ENCODE assay signal across 10 cellular contexts in the genomic region with DNA sequence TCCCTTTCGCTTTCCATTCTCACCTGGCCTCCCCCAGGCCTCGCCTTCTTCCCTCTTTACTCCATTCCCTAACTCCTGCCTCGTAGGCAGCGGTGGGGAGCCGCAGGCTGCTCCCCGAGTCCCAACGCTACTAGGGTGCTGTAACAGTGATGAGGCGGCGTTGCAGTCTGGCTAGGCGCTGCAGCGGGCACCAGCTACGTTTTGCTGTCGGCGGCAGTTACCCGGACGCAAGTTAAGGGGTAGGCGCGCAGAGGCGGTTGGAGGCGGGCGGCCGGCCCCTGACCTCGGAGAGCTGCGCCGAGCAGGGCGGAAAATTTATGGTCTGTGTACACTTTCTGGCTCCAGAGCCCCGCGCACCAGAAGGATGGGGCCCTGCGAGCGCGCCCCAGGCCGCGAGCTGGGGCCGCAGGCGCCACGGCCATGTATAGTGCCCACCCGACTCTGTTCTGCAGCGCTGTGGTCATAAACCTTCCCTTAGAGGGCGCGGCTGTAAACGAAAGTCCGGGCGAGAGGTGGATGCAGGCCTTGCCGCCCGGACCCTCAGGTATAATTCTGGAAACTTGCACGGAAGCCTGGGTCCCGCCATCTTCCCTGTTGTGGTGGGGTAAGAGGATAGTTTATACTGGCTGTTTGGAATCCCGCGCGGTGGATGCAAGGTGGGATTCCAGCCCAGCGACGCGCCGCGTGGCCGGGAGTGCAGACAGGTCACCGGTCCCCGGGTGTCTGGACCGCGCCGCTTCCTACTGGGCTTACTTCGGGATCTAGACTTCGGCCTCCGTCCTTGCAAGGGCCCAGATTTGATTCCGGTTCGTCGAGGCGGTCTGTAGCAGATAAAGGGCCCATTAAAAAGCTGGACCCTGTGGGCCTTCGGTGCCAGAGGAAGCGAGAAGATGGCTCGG. TPM values are rescaled to one million over a fixed set of nuclear protein-coding genes. Genes with fewer than 3 reads are reported as not detected.
DNase-seq lines count a peak whose midpoint lies in the region; ATAC-seq, FAIRE-seq and TF ChIP-seq lines count a peak whose summit lies in the region.
"Had no signal": no experiment of that assay in that cellular context is flagged by ENCODE, and none has a peak within 500 bp of the region (broad histone marks: within the 10 kb centered on the region; RNA-seq: fewer than 3 reads in every experiment).

No MANE protein-coding gene starts in this region.

- no peak overlapping the region for H3K27ac Mint-ChIP-seq in IgD-negative memory B cell
- peak overlapping the region; percentile 25 for H3K27ac Mint-ChIP-seq in stimulated activated naive B cell treated with anti-CD40 and anti-IgM and Interleukin-4, amounts not matched to agents 10 μg/mL and 1 μg/mL and 100 μg/mL, for 72 hours

- H3K9me3 Mint-ChIP-seq in IgD-negative memory B cell: peaks cover 0 to 4% (median 3%) of the 10 kb centered on the region in 3 donors
- peaks cover 0 to 2% of the 10 kb centered on the region in 2 donors for H3K9me3 Mint-ChIP-seq in stimulated activated naive B cell treated with anti-CD40 and anti-IgM and Interleukin-4, amounts not matched to agents 10 μg/mL and 1 μg/mL and 100 μg/mL, for 72 hours

- H3K27me3 ChIP-seq in endothelial cell of umbilical vein (ENCODE audit: control insufficient read depth in 2 of 2, insufficient read depth in 2 of 2, low read length in 2 of 2) (peaks cover 72 to 73% of the 10 kb centered on the region in 2 experiments), lung (ENCODE audit: control insufficient read depth, insufficient read depth) (no peaks in the 10 kb centered on the region)

- TF ChIP-seq POLR2A in endothelial cell of umbilical vein (IDR thresholded peaks at IDR 0.05; ENCODE audit: low read depth, low read length): no peak

- H3K9me1 ChIP-seq in endothelial cell of umbilical vein (replicated peaks; ENCODE audit: control insufficient read depth, extremely low read depth, insufficient read depth, low read length): no peaks in the 10 kb centered on the region

- no peaks in the 10 kb centered on the region for H3K36me3 ChIP-seq in endothelial cell of umbilical vein (ENCODE audit: control insufficient read depth in 2 of 2, extremely low read depth in 1 of 2, insufficient read depth in 2 of 2, low read length in 2 of 2)
- no peaks in the 10 kb centered on the region for H3K36me3 ChIP-seq in lung (ENCODE audit: control insufficient read depth in 2 of 2, insufficient read depth in 2 of 2, low read length in 2 of 2)
- H3K36me3 ChIP-seq: WERI-Rb-1 had no signal

- intact Hi-C loops in endothelial cell of umbilical vein (cut with micrococcal nuclease): loop anchor here (5.0 kb wide), 2 partner anchors 308 to 848 kb away; partner anchors contain the start of gene DUSP10

- peak overlapping the region; percentile 22 to 44 (median 39) for H3K4me3 ChIP-seq in endothelial cell of umbilical vein (replicated peaks in 1 of 3; ENCODE audit: insufficient read depth in 1 of 3, low read depth in 1 of 3, low read length in 3 of 3)
- H3K4me3 ChIP-seq in lung: no peak overlapping the region

- TF ChIP-seq CTCF in endothelial cell of umbilical vein (IDR thresholded peaks at IDR 0.05; ENCODE audit: extremely low read depth in 1 of 2, insufficient read depth in 1 of 2, low read depth in 1 of 2, low read length in 2 of 2) (no peak), lung (IDR thresholded peaks at IDR 0.05; ENCODE audit: control extremely low read depth, extremely low read depth) (no peak)

- dilution Hi-C loops in endothelial cell of umbilical vein (cut with MboI; ENCODE audit: extremely low pct_ligation_motif_present, low sequenced_read_pairs): no loop called here

- peaks cover 45% of the 10 kb centered on the region for H3K27me3 Mint-ChIP-seq in IgD-negative memory B cell
- H3K27me3 Mint-ChIP-seq in stimulated activated naive B cell treated with anti-CD40 and anti-IgM and Interleukin-4, amounts not matched to agents 10 μg/mL and 1 μg/mL and 100 μg/mL, for 72 hours: peaks cover 50 to 63% of the 10 kb centered on the region in 2 donors

- no peaks in the 10 kb centered on the region for H3K79me2 ChIP-seq in endothelial cell of umbilical vein (ENCODE audit: control insufficient read depth, insufficient read depth, low read length)

- ATAC-seq in lung (ENCODE audit: insufficient read depth, low FRiP score) (peak; percentile 48), GM18519 (IDR thresholded peaks at IDR 0.05; ENCODE audit: low FRiP score, unreplicated experiment) (no peak), HG02852 (IDR thresholded peaks at IDR 0.05; ENCODE audit: unreplicated experiment) (no peak), GM21526 (IDR thresholded peaks at IDR 0.05; ENCODE audit: low FRiP score, unreplicated experiment) (no peak)
- ATAC-seq in stimulated activated naive B cell treated with anti-CD40 and anti-IgM and Interleukin-4, amounts not matched to agents 10 μg/mL and 1 μg/mL and 100 μg/mL, for 72 hours (replicated peaks): peak; percentile 76 to 79

- 30 to 31% methylated on average over 71 of the region's 71 CpGs for WGBS in lung, 2 donors

- BruUV-seq in endothelial cell of umbilical vein (replicated peaks; lab: Mats Ljungman, UMichigan): no TSS peak

- H3K9me3 ChIP-seq in endothelial cell of umbilical vein (replicated peaks; ENCODE audit: control insufficient read depth, insufficient read depth, low read length) (no peaks in the 10 kb centered on the region), lung (ENCODE audit: control insufficient read depth in 2 of 2, insufficient read depth in 1 of 2, low read length in 1 of 2) (peaks cover 0 to 20% of the 10 kb centered on the region in 2 donors)

- no peaks in the 10 kb centered on the region for H4K20me1 ChIP-seq in endothelial cell of umbilical vein (replicated peaks; ENCODE audit: control insufficient read depth, extremely low read depth, insufficient read depth, low read length)

- H3K4me1 ChIP-seq in endothelial cell of umbilical vein (ENCODE audit: control insufficient read depth, extremely low read depth, insufficient read depth, low read length) (peaks cover 15% of the 10 kb centered on the region), lung (ENCODE audit: control insufficient read depth in 2 of 2, insufficient read depth in 2 of 2, low read length in 2 of 2) (peaks cover 0 to 11% of the 10 kb centered on the region in 2 donors)

- DNase-seq in endothelial cell of umbilical vein (ENCODE audit: low read depth, low spot score): no peak
- no peak for DNase-seq in lung (ENCODE audit: low spot score)
- no peak for DNase-seq in stimulated activated naive B cell treated with anti-CD40 and anti-IgM and Interleukin-4, amounts not matched to agents 10 μg/mL and 1 μg/mL and 100 μg/mL, for 72 hours
- no peak for DNase-seq in AML-193 (lab: John Stamatoyannopoulos, UW)
- DNase-seq: central memory CD4-positive, alpha-beta T cell; WERI-Rb-1 had no signal

- peak overlapping the region; percentile 30 to 92 (median 84) for H3K4me3 Mint-ChIP-seq in IgD-negative memory B cell
- H3K4me3 Mint-ChIP-seq in stimulated activated naive B cell treated with anti-CD40 and anti-IgM and Interleukin-4, amounts not matched to agents 10 μg/mL and 1 μg/mL and 100 μg/mL, for 72 hours: peak overlapping the region; percentile 81 to 88

- FAIRE-seq in endothelial cell of umbilical vein (lab: Jason Lieb, UNC): no peak

- peak overlapping the region; percentile 82 for H2AFZ ChIP-seq in endothelial cell of umbilical vein (ENCODE audit: low read depth, low read length)

- no peak overlapping the region for H3K27ac ChIP-seq in endothelial cell of umbilical vein (ENCODE audit: insufficient read depth, low read depth, low read length)
- no peak overlapping the region for H3K27ac ChIP-seq in lung (ENCODE audit: low read depth in 1 of 2, low read length in 1 of 2)
- H3K27ac ChIP-seq: WERI-Rb-1 had no signal

- POLR2A ChIA-PET in endothelial cell of umbilical vein (lab: Charles Lee): no interaction called here

- H3K36me3 Mint-ChIP-seq in IgD-negative memory B cell: no peaks in the 10 kb centered on the region
- peaks cover 0 to 3% of the 10 kb centered on the region in 2 donors for H3K36me3 Mint-ChIP-seq in stimulated activated naive B cell treated with anti-CD40 and anti-IgM and Interleukin-4, amounts not matched to agents 10 μg/mL and 1 μg/mL and 100 μg/mL, for 72 hours

- CTCF ChIA-PET in endothelial cell of umbilical vein (lab: Charles Lee): interaction anchor here (0.7 to 1.4 kb wide), 6 partner anchors 8 to 541 kb away, joined by 3 to 4 read pairs (median 3); no protein-coding TSS in a partner anchor

- no peak overlapping the region for H3K9ac ChIP-seq in endothelial cell of umbilical vein (replicated peaks; ENCODE audit: extremely low read depth, insufficient read depth, low read length)

- peaks cover 17 to 27% (median 18%) of the 10 kb centered on the region in 3 donors for H3K4me1 Mint-ChIP-seq in IgD-negative memory B cell
- peaks cover 29 to 43% of the 10 kb centered on the region in 2 donors for H3K4me1 Mint-ChIP-seq in stimulated activated naive B cell treated with anti-CD40 and anti-IgM and Interleukin-4, amounts not matched to agents 10 μg/mL and 1 μg/mL and 100 μg/mL, for 72 hours

- H3K4me2 ChIP-seq in endothelial cell of umbilical vein (ENCODE audit: insufficient read depth, low read length): peak overlapping the region; percentile 78

TF ChIP-seq in endothelial cell of umbilical vein, 7 proteins besides CTCF, POLR2A, EP300 and RAD21:
- TF ChIP-seq FOS (IDR thresholded peaks at IDR 0.05; ENCODE audit: borderline replicate concordance, insufficient read depth, low read length): no peak
- no peak for TF ChIP-seq POLR2AphosphoS5 (IDR thresholded peaks at IDR 0.05; ENCODE audit: insufficient read depth, low read depth, low read length)
- peak; percentile 92 for TF ChIP-seq EZH2 (IDR thresholded peaks at IDR 0.05; ENCODE audit: borderline replicate concordance, low read depth, low read length, severe bottlenecking)

RNA-seq across cellular contexts. Expression of gene HLX, which starts 15.0 kb away (rescaled TPM):
- polyA plus RNA-seq in IgD-negative memory B cell: 10.6 TPM
- total RNA-seq in endothelial cell of umbilical vein: 33.5 and 39.1 TPM in 2 replicates
- 6.7 and 7.5 TPM in 2 replicates for polyA plus RNA-seq in endothelial cell of umbilical vein
- polyA plus RNA-seq in endothelial cell of umbilical vein (2011; cell fraction: cytosol; rRNA removed): 4.9 and 5.7 TPM in 2 replicates
- 13.9 and 18.4 TPM in 2 replicates for polyA plus RNA-seq in endothelial cell of umbilical vein (2011; cell fraction: nucleus; rRNA removed)
- polyA plus RNA-seq in endothelial cell of umbilical vein (2012): 8.3 and 9.2 TPM in 2 replicates
- 4.2 and 5.4 TPM in 2 replicates for polyA minus RNA-seq in endothelial cell of umbilical vein
- 3.1 TPM for polyA minus RNA-seq in endothelial cell of umbilical vein (2011; cell fraction: cytosol; rRNA and poly(A)+ RNA removed)
- polyA minus RNA-seq in endothelial cell of umbilical vein (2011; cell fraction: nucleus; rRNA and poly(A)+ RNA removed): 7.5 and 10.3 TPM in 2 replicates
- total RNA-seq in lung: 10 to 100 TPM; 20.9 to 36.7 TPM
- 10 to 100 TPM; 14.8 to 30.5 TPM for polyA plus RNA-seq in lung

Comparison
In these comparisons a context has a peak if more than half of its experiments do, and no peak if none do; other contexts are left out.
1. ATAC-seq: peak in lung (single experiment) and stimulated activated naive B cell treated with anti-CD40 and anti-IgM and Interleukin-4, amounts not matched to agents 10 μg/mL and 1 μg/mL and 100 μg/mL, for 72 hours (2 of 2); none in GM18519 (single experiment), HG02852 (single experiment) and GM21526 (single experiment).